29 cellular contexts compared by ENCODE assay signal in the genomic region with DNA sequence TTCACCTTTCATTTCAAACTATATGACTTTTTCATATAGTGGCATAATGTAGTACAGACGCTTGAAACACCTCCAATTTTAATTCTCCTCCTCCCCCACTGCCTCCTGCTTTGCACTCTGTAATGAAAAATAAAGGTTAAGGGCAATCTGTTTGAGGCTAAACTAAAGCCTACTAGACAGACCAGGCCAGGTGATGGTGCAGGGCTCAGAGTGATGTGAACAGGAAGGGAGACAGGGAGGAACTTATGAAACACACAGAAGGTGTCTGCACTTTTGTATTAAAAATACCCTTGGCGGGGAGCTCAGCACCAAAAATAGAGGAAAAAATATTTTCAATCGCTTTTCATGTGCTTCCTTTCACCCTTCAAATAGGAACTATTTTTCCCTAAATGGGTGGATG.
"Had no signal": no experiment of that assay in that cellular context is flagged by ENCODE, and none has a peak within 500 bp of the region (broad histone marks: within the 10 kb centered on the region; RNA-seq: fewer than 3 reads in every experiment).

No MANE protein-coding gene starts in this region.

- H3K9me3 ChIP-seq: left lung, mucosa of descending colon, prostate gland, sigmoid colon, spleen, suprapubic skin, thoracic aorta, tibial artery, upper lobe of right lung had no signal

- H3K4me3 Mint-ChIP-seq: immature natural killer cell; naive thymus-derived CD4-positive, alpha-beta T cell; natural killer cell treated with Interleukin-12 subunit alpha and Interleukin-12 subunit beta and Interleukin-15 and Interleukin-18, amount 100 ng/mL, for 72 hours; stimulated activated effector memory CD8-positive, alpha-beta T cell treated with anti-CD3 and anti-CD28 coated beads, Interleukin-12 subunit alpha, Interleukin-12 subunit beta, amount 100 ng/mL, for 72 hours; stimulated activated naive CD8-positive, alpha-beta T cell treated with anti-CD3 and anti-CD28 coated beads, Interleukin-15, Interleukin-2, amounts not matched to agents 100 ng/mL and 50 ng/mL, for 24 hours had no signal

- H3K27ac ChIP-seq: left lung, pancreas, prostate gland, spleen, suprapubic skin, thoracic aorta, tibial artery, upper lobe of right lung had no signal

- H3K27ac Mint-ChIP-seq: immature natural killer cell; naive thymus-derived CD4-positive, alpha-beta T cell; natural killer cell treated with Interleukin-12 subunit alpha and Interleukin-12 subunit beta and Interleukin-15 and Interleukin-18, amount 100 ng/mL, for 72 hours; stimulated activated effector memory CD8-positive, alpha-beta T cell treated with anti-CD3 and anti-CD28 coated beads, Interleukin-12 subunit alpha, Interleukin-12 subunit beta, amount 100 ng/mL, for 72 hours; stimulated activated naive CD8-positive, alpha-beta T cell treated with anti-CD3 and anti-CD28 coated beads, Interleukin-15, Interleukin-2, amounts not matched to agents 100 ng/mL and 50 ng/mL, for 24 hours had no signal

- ATAC-seq: left colon; left lung; mucosa of descending colon; naive thymus-derived CD4-positive, alpha-beta T cell; natural killer cell treated with Interleukin-12 subunit alpha and Interleukin-12 subunit beta and Interleukin-15 and Interleukin-18, amount 100 ng/mL, for 72 hours; pancreas; right cardiac atrium; stimulated activated effector memory CD8-positive, alpha-beta T cell treated with anti-CD3 and anti-CD28 coated beads, Interleukin-12 subunit alpha, Interleukin-12 subunit beta, amount 100 ng/mL, for 72 hours; upper lobe of right lung had no signal

- H3K36me3 ChIP-seq: left lung, pancreas, prostate gland, sigmoid colon, spleen, suprapubic skin, thoracic aorta, tibial artery, upper lobe of right lung had no signal

- H3K4me1 Mint-ChIP-seq: immature natural killer cell; naive thymus-derived CD4-positive, alpha-beta T cell; stimulated activated effector memory CD8-positive, alpha-beta T cell treated with anti-CD3 and anti-CD28 coated beads, Interleukin-12 subunit alpha, Interleukin-12 subunit beta, amount 100 ng/mL, for 72 hours had no signal

- H3K4me1 ChIP-seq: left lung, pancreas, prostate gland, spleen, suprapubic skin, tibial artery, upper lobe of right lung had no signal

- DNase-seq: hypothalamus; immature natural killer cell; kidney; left colon; left lung; mesendoderm; midbrain; mucosa of descending colon; naive thymus-derived CD4-positive, alpha-beta T cell; nucleus accumbens; pancreas; posterior cingulate gyrus; retina; right cardiac atrium; sigmoid colon; small intestine; spleen; stimulated activated CD4-positive, alpha-beta T cell treated with anti-CD3 and anti-CD28 coated beads, Interleukin-4, amount 100 ng/mL, for 24 hours; stimulated activated naive CD4-positive, alpha-beta T cell; tibial artery; trophoblast cell; upper lobe of right lung had no signal

- H3K36me3 Mint-ChIP-seq: immature natural killer cell; naive thymus-derived CD4-positive, alpha-beta T cell; natural killer cell treated with Interleukin-12 subunit alpha and Interleukin-12 subunit beta and Interleukin-15 and Interleukin-18, amount 100 ng/mL, for 72 hours; stimulated activated effector memory CD8-positive, alpha-beta T cell treated with anti-CD3 and anti-CD28 coated beads, Interleukin-12 subunit alpha, Interleukin-12 subunit beta, amount 100 ng/mL, for 72 hours had no signal

- H3K27me3 ChIP-seq: left lung, pancreas, sigmoid colon, spleen, suprapubic skin, tibial artery, upper lobe of right lung had no signal

- H3K4me3 ChIP-seq: left lung, lung, mucosa of descending colon, pancreas, prostate gland, sigmoid colon, spleen, suprapubic skin, thoracic aorta, tibial artery, upper lobe of right lung had no signal

- H3K9me3 Mint-ChIP-seq: stimulated activated effector memory CD8-positive, alpha-beta T cell treated with anti-CD3 and anti-CD28 coated beads, Interleukin-12 subunit alpha, Interleukin-12 subunit beta, amount 100 ng/mL, for 72 hours; stimulated activated naive CD8-positive, alpha-beta T cell treated with anti-CD3 and anti-CD28 coated beads, Interleukin-15, Interleukin-2, amounts not matched to agents 100 ng/mL and 50 ng/mL, for 24 hours had no signal
